Comparison of ENCODE assay signal across 14 cellular contexts in the genomic region with DNA sequence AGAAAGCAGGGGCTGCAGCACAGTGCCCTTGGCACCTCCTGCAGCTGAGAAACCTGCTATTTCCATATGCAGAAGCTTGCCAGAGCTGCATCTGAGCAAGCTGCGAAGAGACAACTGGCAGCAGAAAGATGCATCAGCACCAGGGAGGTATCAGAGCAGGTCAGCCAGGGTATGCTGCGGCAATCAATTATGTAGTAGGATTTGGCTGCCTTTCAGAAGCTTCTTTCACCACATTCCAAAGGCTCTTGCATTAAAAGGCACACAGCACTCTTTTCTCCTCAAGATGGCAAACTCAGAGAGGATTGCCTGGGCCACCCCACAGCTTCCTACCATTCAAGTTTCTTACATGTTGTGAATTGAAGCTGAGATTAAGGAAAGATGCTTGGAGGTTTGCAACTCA. TPM values are rescaled to one million over a fixed set of nuclear protein-coding genes. Genes with fewer than 3 reads are reported as not detected.
DNase-seq lines count a peak whose midpoint lies in the region; ATAC-seq and TF ChIP-seq lines count a peak whose summit lies in the region.
"Had no signal": no experiment of that assay in that cellular context is flagged by ENCODE, and none has a peak within 500 bp of the region (broad histone marks: within the 10 kb centered on the region; RNA-seq: fewer than 3 reads in every experiment).

No MANE protein-coding gene starts in this region.

- ATAC-seq in HG02588 (IDR thresholded peaks at IDR 0.05; ENCODE audit: unreplicated experiment): no peak
- ATAC-seq: CD8-positive, alpha-beta T cell; PC-3; T-helper 17 cell had no signal

- H3K36me3 ChIP-seq in MG63: no peaks in the 10 kb centered on the region
- no peaks in the 10 kb centered on the region for H3K36me3 ChIP-seq in esophagus muscularis mucosa
- no peaks in the 10 kb centered on the region for H3K36me3 ChIP-seq in uterus

- TF ChIP-seq POLR2A in esophagus muscularis mucosa (IDR thresholded peaks at IDR 0.05; ENCODE audit: low read depth): no peak
- no peak for TF ChIP-seq POLR2A in uterus (IDR thresholded peaks at IDR 0.05)

- intact Hi-C loops in esophagus muscularis mucosa (cut with DNase I) (no loop called here), uterus (cut with DNase I; ENCODE audit: low total_unique reads) (no loop called here)

- no peak for TF ChIP-seq CTCF in esophagus muscularis mucosa (IDR thresholded peaks at IDR 0.05)
- no peak for TF ChIP-seq CTCF in uterus (IDR thresholded peaks at IDR 0.05)

- H3K9me3 ChIP-seq in MG63: no peaks in the 10 kb centered on the region
- no peaks in the 10 kb centered on the region for H3K9me3 ChIP-seq in esophagus muscularis mucosa
- no peaks in the 10 kb centered on the region for H3K9me3 ChIP-seq in uterus

- H3K4me1 ChIP-seq in esophagus muscularis mucosa (peaks cover 19 to 31% (median 22%) of the 10 kb centered on the region in 4 donors), uterus (peaks cover 0 to 6% of the 10 kb centered on the region in 2 donors)

- 9% methylated on average over 2 of the region's 2 CpGs for WGBS in esophagus muscularis mucosa

- H3K4me3 ChIP-seq in MG63 (no peak overlapping the region), esophagus muscularis mucosa (no peak overlapping the region), uterus (no peak overlapping the region)

- peak; percentile 24 for DNase-seq in Daoy (ENCODE audit: low read depth)
- DNase-seq in MG63: peak; percentile 65
- DNase-seq in esophagus muscularis mucosa (ENCODE audit: extremely low spot score): peak; percentile 91
- peak; percentile 30 for DNase-seq in mucosa of gallbladder (ENCODE audit: low spot score)
- DNase-seq in uterus: no peak
- DNase-seq in ureter (ENCODE audit: low spot score): no peak
- no peak for DNase-seq in medulla oblongata (ENCODE audit: extremely low spot score)
- DNase-seq: activated CD4-positive, alpha-beta memory T cell treated with anti-CD3 and anti-CD28 coated beads, Interleukin-2, amount 10 ng/mL, durations not matched to agents 7 days and 5 days; CD8-positive, alpha-beta T cell; NCI-H2107; PC-3; small intestine; T-helper 17 cell had no signal

- no peak for TF ChIP-seq EP300 in esophagus muscularis mucosa (IDR thresholded peaks at IDR 0.05)

- H3K27ac ChIP-seq in esophagus muscularis mucosa (replicated peaks in 1 of 4) (peak overlapping the region in 1 of 4 donors; percentile 52), uterus (no peak overlapping the region)

- H3K27me3 ChIP-seq in MG63 (no peaks in the 10 kb centered on the region), esophagus muscularis mucosa (no peaks in the 10 kb centered on the region), uterus (no peaks in the 10 kb centered on the region)

RNA-seq across cellular contexts. Expression of gene RAP1A, which starts 47.6 kb away (rescaled TPM):
- total RNA-seq in Daoy (2014; rRNA removed; shearing (Covaris generic)): 42.8 and 47.1 TPM in 2 replicates
- 20.6 and 35.6 TPM in 2 replicates for total RNA-seq in MG63 (2014; rRNA removed; shearing (Covaris generic); ENCODE audit: low replicate concordance)
- 100 to 1,000 TPM; 171 to 325 (median 216) TPM for total RNA-seq in esophagus muscularis mucosa
- total RNA-seq in mucosa of gallbladder: 93.0 TPM
- total RNA-seq in uterus: 10 to 100 TPM; 47.6 to 94.8 (median 60.2) TPM
- 80.3 TPM for total RNA-seq in ureter

Comparison
In these comparisons a context has a peak if more than half of its experiments do, and no peak if none do; other contexts are left out.
1. DNase-seq: peak in Daoy (single experiment), MG63 (single experiment), esophagus muscularis mucosa (single experiment) and mucosa of gallbladder (single experiment); none in uterus (0 of 2), ureter (single experiment) and medulla oblongata (single experiment).